In genomic region chr2:112187805-112188596, GRCh38 we compare ENCODE assay signal across 10 cellular contexts. TPM values are rescaled to one million over a fixed set of nuclear protein-coding genes. Genes with fewer than 3 reads are reported as not detected.
DNase-seq lines count a peak whose midpoint lies in the region; ATAC-seq and FAIRE-seq lines count a peak whose summit lies in the region.
"Had no signal": no experiment of that assay in that cellular context is flagged by ENCODE, and none has a peak within 500 bp of the region (broad histone marks: within the 10 kb centered on the region; RNA-seq: fewer than 3 reads in every experiment).

No MANE protein-coding gene starts in this region.

- H3K27ac Mint-ChIP-seq in CD8-positive, alpha-beta memory T cell: peak overlapping the region; percentile 87 to 99 (median 98)
- peak overlapping the region; percentile 98 for H3K27ac Mint-ChIP-seq in T-helper 2 cell treated with Interferon-gamma antibody and Interleukin-4, amounts not matched to agents 5 μg/mL and 100 μg/mL, for 36 hours
- H3K27ac Mint-ChIP-seq in activated naive CD8-positive, alpha-beta T cell treated with anti-CD3 and anti-CD28 coated beads for 36 hours: peak overlapping the region; percentile 99

- FAIRE-seq in small intestine (lab: Jason Lieb, UNC): no peak

- H3K4me1 ChIP-seq in CD8-positive, alpha-beta memory T cell (ENCODE audit: insufficient read depth, low read length): peaks cover 73% of the 10 kb centered on the region
- no peaks in the 10 kb centered on the region for H3K4me1 ChIP-seq in small intestine (ENCODE audit: control insufficient read depth in 2 of 2, insufficient read depth in 1 of 2, low read depth in 1 of 2, low read length in 1 of 2)
- H3K4me1 ChIP-seq: tibial nerve had no signal

- H3K27me3 Mint-ChIP-seq in CD8-positive, alpha-beta memory T cell: peaks cover 0 to 1% of the 10 kb centered on the region in 2 donors
- no peaks in the 10 kb centered on the region for H3K27me3 Mint-ChIP-seq in T-helper 2 cell treated with Interferon-gamma antibody and Interleukin-4, amounts not matched to agents 5 μg/mL and 100 μg/mL, for 36 hours (ENCODE audit: low read depth)
- H3K27me3 Mint-ChIP-seq in activated naive CD8-positive, alpha-beta T cell treated with anti-CD3 and anti-CD28 coated beads for 36 hours: no peaks in the 10 kb centered on the region

- peaks cover 0 to 3% (median 0%) of the 10 kb centered on the region in 3 donors for H3K36me3 Mint-ChIP-seq in CD8-positive, alpha-beta memory T cell
- peaks cover 26% of the 10 kb centered on the region for H3K36me3 Mint-ChIP-seq in T-helper 2 cell treated with Interferon-gamma antibody and Interleukin-4, amounts not matched to agents 5 μg/mL and 100 μg/mL, for 36 hours (ENCODE audit: low read depth)
- peaks cover 42% of the 10 kb centered on the region for H3K36me3 Mint-ChIP-seq in activated naive CD8-positive, alpha-beta T cell treated with anti-CD3 and anti-CD28 coated beads for 36 hours

- POLR2A ChIA-PET in CD8-positive, alpha-beta memory T cell (lab: Charles Lee): interaction anchor here (0.7 to 0.9 kb wide), 3 partner anchors 15 to 66 kb away, joined by 3 to 4 read pairs (median 3); no protein-coding TSS in a partner anchor

- no peaks in the 10 kb centered on the region for H3K36me3 ChIP-seq in CD8-positive, alpha-beta memory T cell (ENCODE audit: insufficient read depth, low read length)
- H3K36me3 ChIP-seq in small intestine (ENCODE audit: control insufficient read depth in 2 of 2, insufficient read depth in 2 of 2, low read length in 2 of 2): no peaks in the 10 kb centered on the region
- H3K36me3 ChIP-seq: tibial nerve had no signal

- H3K4me3 ChIP-seq in CD8-positive, alpha-beta memory T cell (ENCODE audit: low read length): peak overlapping the region; percentile 17
- H3K4me3 ChIP-seq in small intestine (ENCODE audit: low read depth in 1 of 2, low read length in 2 of 2): no peak overlapping the region
- H3K4me3 ChIP-seq: tibial nerve had no signal

- WGBS in small intestine, 3 donors: 55 to 64% (median 59%) methylated on average over 9 of the region's 9 CpGs

- ATAC-seq in GM19035 (IDR thresholded peaks at IDR 0.05; ENCODE audit: unreplicated experiment) (no peak), HG03565 (IDR thresholded peaks at IDR 0.05; ENCODE audit: unreplicated experiment) (no peak)

- peaks cover 31 to 55% (median 40%) of the 10 kb centered on the region in 3 donors for H3K4me1 Mint-ChIP-seq in CD8-positive, alpha-beta memory T cell
- peaks cover 57% of the 10 kb centered on the region for H3K4me1 Mint-ChIP-seq in T-helper 2 cell treated with Interferon-gamma antibody and Interleukin-4, amounts not matched to agents 5 μg/mL and 100 μg/mL, for 36 hours (ENCODE audit: low read depth)
- H3K4me1 Mint-ChIP-seq in activated naive CD8-positive, alpha-beta T cell treated with anti-CD3 and anti-CD28 coated beads for 36 hours: peaks cover 76% of the 10 kb centered on the region

- H3K27me3 ChIP-seq in CD8-positive, alpha-beta memory T cell (ENCODE audit: insufficient read depth, low read length, poor library complexity, severe bottlenecking): no peaks in the 10 kb centered on the region
- H3K27me3 ChIP-seq in small intestine (ENCODE audit: control insufficient read depth in 2 of 2, insufficient read depth in 2 of 2, low read length in 2 of 2): no peaks in the 10 kb centered on the region
- H3K27me3 ChIP-seq: tibial nerve had no signal

- H3K4me3 Mint-ChIP-seq in CD8-positive, alpha-beta memory T cell: peak overlapping the region; percentile 11 to 74 (median 60)
- H3K4me3 Mint-ChIP-seq in T-helper 2 cell treated with Interferon-gamma antibody and Interleukin-4, amounts not matched to agents 5 μg/mL and 100 μg/mL, for 36 hours: peak overlapping the region; percentile 65
- peak overlapping the region; percentile 47 for H3K4me3 Mint-ChIP-seq in activated naive CD8-positive, alpha-beta T cell treated with anti-CD3 and anti-CD28 coated beads for 36 hours

- no peaks in the 10 kb centered on the region for H3K9me3 Mint-ChIP-seq in CD8-positive, alpha-beta memory T cell
- H3K9me3 Mint-ChIP-seq in T-helper 2 cell treated with Interferon-gamma antibody and Interleukin-4, amounts not matched to agents 5 μg/mL and 100 μg/mL, for 36 hours: no peaks in the 10 kb centered on the region
- peaks cover 11% of the 10 kb centered on the region for H3K9me3 Mint-ChIP-seq in activated naive CD8-positive, alpha-beta T cell treated with anti-CD3 and anti-CD28 coated beads for 36 hours

- H3K27ac ChIP-seq in CD8-positive, alpha-beta memory T cell (ENCODE audit: low read depth, low read length): peak overlapping the region; percentile 82
- H3K27ac ChIP-seq in small intestine (ENCODE audit: low read depth in 1 of 2, low read length in 1 of 2): peak overlapping the region in 1 of 2 donors; percentile 82

- CTCF ChIA-PET in CD8-positive, alpha-beta memory T cell (lab: Charles Lee): interaction anchor here (0.7 kb wide), 1 partner anchor 74 kb away, joined by 3 read pairs; no protein-coding TSS in a partner anchor

- H3K9me3 ChIP-seq in CD8-positive, alpha-beta memory T cell (ENCODE audit: low read length): no peaks in the 10 kb centered on the region
- no peaks in the 10 kb centered on the region for H3K9me3 ChIP-seq in small intestine (ENCODE audit: control insufficient read depth, low read depth)

- peak; percentile 47 to 86 (median 82) for DNase-seq in CD8-positive, alpha-beta memory T cell
- DNase-seq in T-helper 2 cell treated with Interferon-gamma antibody and Interleukin-4, amounts not matched to agents 5 μg/mL and 100 μg/mL, for 36 hours (ENCODE audit: low spot score): peak; percentile 83
- DNase-seq in activated naive CD8-positive, alpha-beta T cell treated with anti-CD3 and anti-CD28 coated beads for 36 hours: peak; percentile 80
- DNase-seq in small intestine: peak; percentile 49
- no peak for DNase-seq in NCI-H1105 treated with DMSO at 0.1 percent for 48 hours (lab: John Stamatoyannopoulos, UW)
- no peak for DNase-seq in NCI-H2081 (lab: John Stamatoyannopoulos, UW)
- DNase-seq: IMR-90 had no signal

RNA-seq across cellular contexts. Expression of gene FBLN7, which starts 49.8 kb away (rescaled TPM):
- 1 to 10 TPM; 2.1 to 2.2 TPM for total RNA-seq in CD8-positive, alpha-beta memory T cell
- polyA plus RNA-seq in CD8-positive, alpha-beta memory T cell: 1.4 TPM
- total RNA-seq in activated naive CD8-positive, alpha-beta T cell treated with anti-CD3 and anti-CD28 coated beads for 36 hours: 1 to 10 TPM; 8.8 to 9.4 TPM
- under 1 TPM in 1 of 3 donors, not detected in 2; 0.75 TPM for polyA plus RNA-seq in small intestine

Comparison
In these comparisons a context has a peak if more than half of its experiments do, and no peak if none do; other contexts are left out.
1. DNase-seq: peak in CD8-positive, alpha-beta memory T cell (5 of 5), T-helper 2 cell treated with Interferon-gamma antibody and Interleukin-4, amounts not matched to agents 5 μg/mL and 100 μg/mL, for 36 hours (single experiment), activated naive CD8-positive, alpha-beta T cell treated with anti-CD3 and anti-CD28 coated beads for 36 hours (single experiment) and small intestine (single experiment); none in NCI-H1105 treated with DMSO at 0.1 percent for 48 hours (single experiment) and NCI-H2081 (0 of 2).
2. Peak in every context shown above with its lines, with median percentiles within 50 percentile points of each other: H3K27ac Mint-ChIP-seq and H3K4me3 Mint-ChIP-seq.